Comparison of ENCODE assay signal across 26 cellular contexts in genomic region chr2:176154853-176155252, GRCh38. TPM values are rescaled to one million over a fixed set of nuclear protein-coding genes. Genes with fewer than 3 reads are reported as not detected.
"Had no signal": no experiment of that assay in that cellular context is flagged by ENCODE, and none has a peak within 500 bp of the region (broad histone marks: within the 10 kb centered on the region; RNA-seq: fewer than 3 reads in every experiment).

No MANE protein-coding gene starts in this region.

- H3K36me3 ChIP-seq: heart left ventricle, left lung, neutrophil had no signal

- FAIRE-seq: endothelial cell of umbilical vein, islet of Langerhans had no signal

- H3K9me3 Mint-ChIP-seq: endodermal cell; natural killer cell treated with Interleukin-12 subunit alpha and Interleukin-12 subunit beta and Interleukin-15 and Interleukin-18, amount 100 ng/mL, for 72 hours; stimulated activated naive CD8-positive, alpha-beta T cell treated with anti-CD3 and anti-CD28 coated beads, Interleukin-15, amount 100 ng/mL, for 72 hours had no signal

- H3K27me3 ChIP-seq: testis had no signal

- DNase-seq: effector CD4-positive, alpha-beta T cell; foreskin melanocyte; heart left ventricle; hippocampal formation; left lung; mesenchymal stem cell; midbrain; psoas muscle; retina; sigmoid colon; stimulated activated CD4-positive, alpha-beta T cell treated with anti-CD3 and anti-CD28 coated beads, Interleukin-2, amount 100 ng/mL, for 24 hours; stimulated activated CD4-positive, alpha-beta T cell treated with anti-CD3 and anti-CD28 coated beads, Interleukin-4, amount 100 ng/mL, for 4 hours; stimulated activated naive B cell treated with anti-CD40 and anti-IgM and Interleukin-4, amounts not matched to agents 10 μg/mL and 1 μg/mL and 100 μg/mL, for 72 hours; stimulated activated naive CD8-positive, alpha-beta T cell treated with anti-CD3 and anti-CD28 coated beads, Interleukin-15, amount 100 ng/mL, for 72 hours; testis had no signal

- H3K9me3 ChIP-seq: heart left ventricle, left lung, neutrophil, psoas muscle, sigmoid colon, testis, tibial nerve had no signal

- H3K4me1 ChIP-seq: psoas muscle had no signal

- H3K36me3 Mint-ChIP-seq: natural killer cell treated with Interleukin-12 subunit alpha and Interleukin-12 subunit beta and Interleukin-15 and Interleukin-18, amount 100 ng/mL, for 72 hours had no signal

- H3K27ac ChIP-seq: coronary artery, heart left ventricle, left lung, neutrophil, psoas muscle, sigmoid colon, skin epidermis, testis, tibial nerve had no signal

- H3K4me3 ChIP-seq: coronary artery, heart left ventricle, left lung, lung, psoas muscle, sigmoid colon, skin epidermis, testis, tibial nerve had no signal

- H3K27ac Mint-ChIP-seq: endodermal cell; natural killer cell treated with Interleukin-12 subunit alpha and Interleukin-12 subunit beta and Interleukin-15 and Interleukin-18, amount 100 ng/mL, for 72 hours; stimulated activated naive B cell treated with anti-CD40 and anti-IgM and Interleukin-4, amounts not matched to agents 10 μg/mL and 1 μg/mL and 100 μg/mL, for 72 hours; stimulated activated naive CD8-positive, alpha-beta T cell treated with anti-CD3 and anti-CD28 coated beads, Interleukin-15, amount 100 ng/mL, for 72 hours had no signal

- H3K4me3 Mint-ChIP-seq: endodermal cell; natural killer cell treated with Interleukin-12 subunit alpha and Interleukin-12 subunit beta and Interleukin-15 and Interleukin-18, amount 100 ng/mL, for 72 hours; stimulated activated naive B cell treated with anti-CD40 and anti-IgM and Interleukin-4, amounts not matched to agents 10 μg/mL and 1 μg/mL and 100 μg/mL, for 72 hours; stimulated activated naive CD8-positive, alpha-beta T cell treated with anti-CD3 and anti-CD28 coated beads, Interleukin-15, amount 100 ng/mL, for 72 hours had no signal

RNA-seq across cellular contexts. Expression of gene HOXD3, which starts 2.3 kb away (rescaled TPM):
- total RNA-seq: chondrocyte; endodermal cell; natural killer cell treated with Interleukin-12 subunit alpha and Interleukin-12 subunit beta and Interleukin-15 and Interleukin-18, amount 100 ng/mL, for 72 hours had no signal

RNA-seq across cellular contexts. Expression of gene HOXD4, which starts 3.5 kb away (rescaled TPM):
- total RNA-seq: chondrocyte; endodermal cell; natural killer cell treated with Interleukin-12 subunit alpha and Interleukin-12 subunit beta and Interleukin-15 and Interleukin-18, amount 100 ng/mL, for 72 hours had no signal

RNA-seq across cellular contexts. Expression of gene HOXD8, which starts 25.3 kb away (rescaled TPM):
- total RNA-seq: chondrocyte; endodermal cell; natural killer cell treated with Interleukin-12 subunit alpha and Interleukin-12 subunit beta and Interleukin-15 and Interleukin-18, amount 100 ng/mL, for 72 hours had no signal

RNA-seq across cellular contexts. Expression of gene HOXD9, which starts 32.3 kb away (rescaled TPM):
- total RNA-seq: chondrocyte; endodermal cell; natural killer cell treated with Interleukin-12 subunit alpha and Interleukin-12 subunit beta and Interleukin-15 and Interleukin-18, amount 100 ng/mL, for 72 hours had no signal

RNA-seq across cellular contexts. Expression of gene HOXD1, which starts 33.6 kb away (rescaled TPM):
- total RNA-seq: chondrocyte; natural killer cell treated with Interleukin-12 subunit alpha and Interleukin-12 subunit beta and Interleukin-15 and Interleukin-18, amount 100 ng/mL, for 72 hours; osteoblast had no signal
